ENCODE assay signal across 24 cellular contexts in the genomic region with DNA sequence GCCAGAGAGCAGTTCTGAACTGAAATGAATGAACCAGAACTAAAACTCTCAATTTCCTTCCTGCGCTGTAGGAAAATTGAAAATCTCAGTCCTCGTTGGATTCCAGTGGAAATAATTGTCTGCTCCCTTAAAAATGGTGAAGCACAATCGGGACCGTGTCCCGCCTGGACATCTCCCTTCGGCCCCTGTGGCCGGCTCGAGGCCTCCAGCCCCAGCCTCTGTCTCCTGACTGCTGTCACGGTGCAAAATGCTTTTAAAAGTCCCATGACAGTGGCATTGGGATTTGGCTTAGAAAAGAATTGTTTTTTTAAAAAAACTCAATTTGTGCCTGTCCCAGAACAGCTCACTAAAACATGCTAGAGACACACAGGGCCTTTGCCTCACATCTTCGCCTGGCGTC.
"Had no signal": no experiment of that assay in that cellular context is flagged by ENCODE, and none has a peak within 500 bp of the region (broad histone marks: within the 10 kb centered on the region; RNA-seq: fewer than 3 reads in every experiment).

No MANE protein-coding gene starts in this region.

- DNase-seq: dorsolateral prefrontal cortex; effector CD4-positive, alpha-beta T cell; foreskin fibroblast; gastrocnemius medialis; head of caudate nucleus; left ventricle myocardium superior; midbrain; naive thymus-derived CD4-positive, alpha-beta T cell; pancreas; retina; right lobe of liver; small intestine; stimulated activated CD4-positive, alpha-beta T cell treated with anti-CD3 and anti-CD28 coated beads, Interleukin-15, amount 100 ng/mL, for 24 hours; stimulated activated CD4-positive, alpha-beta T cell treated with anti-CD3 and anti-CD28 coated beads, Interleukin-2, amount 100 ng/mL, for 48 hours; stimulated activated naive B cell treated with anti-CD40 and anti-IgM and Interleukin-4, amounts not matched to agents 10 μg/mL and 1 μg/mL and 100 μg/mL, for 72 hours had no signal

- H3K27ac Mint-ChIP-seq: memory B cell; naive thymus-derived CD4-positive, alpha-beta T cell; stimulated activated naive B cell treated with anti-CD40 and anti-IgM and Interleukin-4, amounts not matched to agents 10 μg/mL and 1 μg/mL and 100 μg/mL, for 72 hours; stimulated activated naive CD8-positive, alpha-beta T cell treated with anti-CD3 and anti-CD28 coated beads, Interleukin-15, Interleukin-2, amounts not matched to agents 100 ng/mL and 50 ng/mL, for 24 hours had no signal

- H3K4me3 Mint-ChIP-seq: memory B cell; naive thymus-derived CD4-positive, alpha-beta T cell; stimulated activated naive B cell treated with anti-CD40 and anti-IgM and Interleukin-4, amounts not matched to agents 10 μg/mL and 1 μg/mL and 100 μg/mL, for 72 hours; stimulated activated naive CD8-positive, alpha-beta T cell treated with anti-CD3 and anti-CD28 coated beads, Interleukin-15, Interleukin-2, amounts not matched to agents 100 ng/mL and 50 ng/mL, for 24 hours had no signal

- H3K27me3 ChIP-seq: dorsolateral prefrontal cortex, gastrocnemius medialis, neutrophil, pancreas, right lobe of liver, tibial nerve, upper lobe of left lung had no signal

- H3K27ac ChIP-seq: dorsolateral prefrontal cortex, epithelial cell of prostate, gastrocnemius medialis, neutrophil, pancreas, right lobe of liver, thoracic aorta, upper lobe of left lung had no signal

- H3K9me3 Mint-ChIP-seq: stimulated activated naive B cell treated with anti-CD40 and anti-IgM and Interleukin-4, amounts not matched to agents 10 μg/mL and 1 μg/mL and 100 μg/mL, for 72 hours; stimulated activated naive CD8-positive, alpha-beta T cell treated with anti-CD3 and anti-CD28 coated beads, Interleukin-15, Interleukin-2, amounts not matched to agents 100 ng/mL and 50 ng/mL, for 24 hours had no signal

- H3K4me1 Mint-ChIP-seq: memory B cell; naive thymus-derived CD4-positive, alpha-beta T cell; stimulated activated naive B cell treated with anti-CD40 and anti-IgM and Interleukin-4, amounts not matched to agents 10 μg/mL and 1 μg/mL and 100 μg/mL, for 72 hours had no signal

- ATAC-seq: esophagus mucosa; gastrocnemius medialis; left ventricle myocardium superior; naive thymus-derived CD4-positive, alpha-beta T cell; pancreas; right lobe of liver; stimulated activated naive B cell treated with anti-CD40 and anti-IgM and Interleukin-4, amounts not matched to agents 10 μg/mL and 1 μg/mL and 100 μg/mL, for 72 hours had no signal

- H3K36me3 Mint-ChIP-seq: memory B cell; naive thymus-derived CD4-positive, alpha-beta T cell; stimulated activated naive B cell treated with anti-CD40 and anti-IgM and Interleukin-4, amounts not matched to agents 10 μg/mL and 1 μg/mL and 100 μg/mL, for 72 hours had no signal

- H3K4me3 ChIP-seq: dorsolateral prefrontal cortex, gastrocnemius medialis, lung, pancreas, right lobe of liver, thoracic aorta, tibial nerve, upper lobe of left lung had no signal

- H3K9me3 ChIP-seq: gastrocnemius medialis, neutrophil, pancreas, right lobe of liver had no signal

- H3K36me3 ChIP-seq: gastrocnemius medialis, neutrophil, pancreas, right lobe of liver, thoracic aorta, tibial nerve, upper lobe of left lung had no signal

- H3K4me1 ChIP-seq: gastrocnemius medialis, pancreas, right lobe of liver, upper lobe of left lung had no signal
